Comparison of ENCODE assay signal across 8 cellular contexts in genomic region chr1:226737819-226738420, GRCh38.
DNase-seq lines count a peak whose midpoint lies in the region; ATAC-seq and TF ChIP-seq lines count a peak whose summit lies in the region.

No MANE protein-coding gene starts in this region.

- H3K4me1 Mint-ChIP-seq in T-helper 1 cell treated with Interleukin-12 subunit alpha and Interleukin-12 subunit beta and Interleukin-4 antibody, amounts not matched to agents 30 μg/mL and 1 μg/mL, for 36 hours (ENCODE audit: low read depth) = peaks cover 35% of the 10 kb centered on the region

- in situ Hi-C loops in brain microvascular endothelial cell (cut with HindIII; ENCODE audit: low pct_ligation_motif_present, low sequenced_read_pairs) = no loop called here

- no peaks in the 10 kb centered on the region for H3K36me3 ChIP-seq in brain microvascular endothelial cell (replicated peaks)

- peak; percentile 19 for ATAC-seq in HG03342 (IDR thresholded peaks at IDR 0.05; ENCODE audit: unreplicated experiment)
- no peak for ATAC-seq in GM18858 (IDR thresholded peaks at IDR 0.05; ENCODE audit: unreplicated experiment)

- no peaks in the 10 kb centered on the region for H3K27me3 ChIP-seq in brain microvascular endothelial cell (replicated peaks)

- H3K27ac ChIP-seq in brain microvascular endothelial cell = no peak overlapping the region

- peaks cover 23% of the 10 kb centered on the region for H3K36me3 Mint-ChIP-seq in T-helper 1 cell treated with Interleukin-12 subunit alpha and Interleukin-12 subunit beta and Interleukin-4 antibody, amounts not matched to agents 30 μg/mL and 1 μg/mL, for 36 hours (ENCODE audit: low read depth)

- H3K4me3 ChIP-seq in brain microvascular endothelial cell (ENCODE audit: low read depth, low read length) = peak overlapping the region; percentile 69
- H3K4me3 ChIP-seq in skeletal muscle cell (ENCODE audit: low read depth, low read length) = peak overlapping the region; percentile 61

- no peaks in the 10 kb centered on the region for H3K27me3 Mint-ChIP-seq in T-helper 1 cell treated with Interleukin-12 subunit alpha and Interleukin-12 subunit beta and Interleukin-4 antibody, amounts not matched to agents 30 μg/mL and 1 μg/mL, for 36 hours (ENCODE audit: low read depth)

- peak overlapping the region; percentile 88 for H3K4me3 Mint-ChIP-seq in T-helper 1 cell treated with Interleukin-12 subunit alpha and Interleukin-12 subunit beta and Interleukin-4 antibody, amounts not matched to agents 30 μg/mL and 1 μg/mL, for 36 hours

- H3K9me3 Mint-ChIP-seq in T-helper 1 cell treated with Interleukin-12 subunit alpha and Interleukin-12 subunit beta and Interleukin-4 antibody, amounts not matched to agents 30 μg/mL and 1 μg/mL, for 36 hours = peaks cover 3% of the 10 kb centered on the region

- peak; percentile 32 to 61 for DNase-seq in NCI-H524 (lab: John Stamatoyannopoulos, UW)
- DNase-seq in NCI-H524 treated with DMSO at 0.1 percent for 48 hours (lab: John Stamatoyannopoulos, UW) = no peak
- peak; percentile 22 for DNase-seq in brain microvascular endothelial cell
- DNase-seq in iPS-NIHi7 (ENCODE audit: extremely low spot score) = peak; percentile 26
- DNase-seq in skeletal muscle cell (ENCODE audit: low read depth) = no peak

- peak overlapping the region; percentile 88 for H3K27ac Mint-ChIP-seq in T-helper 1 cell treated with Interleukin-12 subunit alpha and Interleukin-12 subunit beta and Interleukin-4 antibody, amounts not matched to agents 30 μg/mL and 1 μg/mL, for 36 hours

- no peak for TF ChIP-seq CTCF in brain microvascular endothelial cell (IDR thresholded peaks at IDR 0.05; ENCODE audit: low read depth, low read length, missing control alignments)

Comparison
In these comparisons a context has a peak if more than half of its experiments do, and no peak if none do; other contexts are left out.
1. DNase-seq: peak in NCI-H524 (2 of 2), brain microvascular endothelial cell (single experiment) and iPS-NIHi7 (single experiment); none in NCI-H524 treated with DMSO at 0.1 percent for 48 hours (single experiment) and skeletal muscle cell (single experiment).